17 cellular contexts compared by ENCODE assay signal in genomic region chr7:105277341-105277740, GRCh38.
A peak's percentile ranks its signal among the peaks of the same experiment; 100 is the strongest.
DNase-seq lines count a peak whose midpoint lies in the region; ATAC-seq and TF ChIP-seq lines count a peak whose summit lies in the region.
"Had no signal": no experiment of that assay in that cellular context is flagged by ENCODE, and none has a peak within 500 bp of the region (broad histone marks: within the 10 kb centered on the region; RNA-seq: fewer than 3 reads in every experiment).

No MANE protein-coding gene starts in this region.

- in situ Hi-C loops in astrocyte of the cerebellum (cut with HindIII; ENCODE audit: low sequenced_read_pairs) (no loop called here), HAP-1 (cut with MboI; ENCODE audit: low sequenced_read_pairs) (no loop called here)

- no peak for TF ChIP-seq CTCF in astrocyte of the cerebellum (IDR thresholded peaks at IDR 0.05; ENCODE audit: low read depth, low read length, missing control alignments)

- no peaks in the 10 kb centered on the region for H3K4me1 ChIP-seq in HAP-1
- H3K4me1 ChIP-seq: right atrium auricular region, thyroid gland had no signal

- no peaks in the 10 kb centered on the region for H3K36me3 ChIP-seq in HAP-1 (replicated peaks)
- H3K36me3 ChIP-seq: right atrium auricular region, thyroid gland had no signal

- DNase-seq in astrocyte of the cerebellum (ENCODE audit: low read depth) (peak; percentile 77), kidney glomerular epithelial cell (lab: John Stamatoyannopoulos, UW) (peak; percentile 88), HAP-1 (ENCODE audit: low spot score in 2 of 2) (no peak), DMS153 treated with DMSO at 0.1 percent for 48 hours (lab: John Stamatoyannopoulos, UW; ENCODE audit: unreplicated experiment) (no peak)
- DNase-seq: activated CD4-positive, alpha-beta T cell treated with anti-CD3 and anti-CD28 coated beads for 36 hours; activated naive CD8-positive, alpha-beta T cell treated with anti-CD3 and anti-CD28 coated beads, Interleukin-2, amount 50 U/mL, for 24 hours; DND-41; NCI-H2029; stimulated activated CD8-positive, alpha-beta memory T cell treated with anti-CD3 and anti-CD28 coated beads, Interleukin-4, amount 100 ng/mL, for 48 hours; thyroid gland had no signal

- no peaks in the 10 kb centered on the region for H3K27me3 ChIP-seq in HAP-1 (ENCODE audit: low read depth)
- H3K27me3 ChIP-seq: right atrium auricular region, thyroid gland had no signal

- no peak overlapping the region for H3K4me3 ChIP-seq in astrocyte of the cerebellum (ENCODE audit: low read depth, low read length)
- no peak overlapping the region for H3K4me3 ChIP-seq in HAP-1
- H3K4me3 ChIP-seq: right atrium auricular region, thyroid gland had no signal

- peak; percentile 41 for ATAC-seq in GM19043 (IDR thresholded peaks at IDR 0.05; ENCODE audit: low read depth, unreplicated experiment)
- ATAC-seq in HG03354 (IDR thresholded peaks at IDR 0.05; ENCODE audit: poor library complexity, severe bottlenecking, unreplicated experiment), result peak; percentile 50
- no peak for ATAC-seq in HG03280 (IDR thresholded peaks at IDR 0.05; ENCODE audit: unreplicated experiment)
- no peak for ATAC-seq in HG03139 (IDR thresholded peaks at IDR 0.05; ENCODE audit: unreplicated experiment)
- ATAC-seq: activated CD4-positive, alpha-beta T cell treated with anti-CD3 and anti-CD28 coated beads for 36 hours; activated naive CD8-positive, alpha-beta T cell treated with anti-CD3 and anti-CD28 coated beads, Interleukin-2, amount 50 U/mL, for 24 hours; natural killer cell treated with Interleukin-12 subunit alpha and Interleukin-12 subunit beta and Interleukin-15 and Interleukin-18, amount 100 ng/mL, for 72 hours; Right ventricle myocardium inferior had no signal

- no peaks in the 10 kb centered on the region for H3K9me3 ChIP-seq in HAP-1
- H3K9me3 ChIP-seq: right atrium auricular region, thyroid gland had no signal

Comparison
In these comparisons a context has a peak if more than half of its experiments do, and no peak if none do; other contexts are left out.
1. ATAC-seq: peak in GM19043 (single experiment) and HG03354 (single experiment); none in HG03280 (single experiment) and HG03139 (single experiment).
2. DNase-seq: peak in astrocyte of the cerebellum (single experiment) and kidney glomerular epithelial cell (single experiment); none in HAP-1 (0 of 2) and DMS153 treated with DMSO at 0.1 percent for 48 hours (single experiment).